Comparison of ENCODE assay signal across 8 cellular contexts in the genomic region with DNA sequence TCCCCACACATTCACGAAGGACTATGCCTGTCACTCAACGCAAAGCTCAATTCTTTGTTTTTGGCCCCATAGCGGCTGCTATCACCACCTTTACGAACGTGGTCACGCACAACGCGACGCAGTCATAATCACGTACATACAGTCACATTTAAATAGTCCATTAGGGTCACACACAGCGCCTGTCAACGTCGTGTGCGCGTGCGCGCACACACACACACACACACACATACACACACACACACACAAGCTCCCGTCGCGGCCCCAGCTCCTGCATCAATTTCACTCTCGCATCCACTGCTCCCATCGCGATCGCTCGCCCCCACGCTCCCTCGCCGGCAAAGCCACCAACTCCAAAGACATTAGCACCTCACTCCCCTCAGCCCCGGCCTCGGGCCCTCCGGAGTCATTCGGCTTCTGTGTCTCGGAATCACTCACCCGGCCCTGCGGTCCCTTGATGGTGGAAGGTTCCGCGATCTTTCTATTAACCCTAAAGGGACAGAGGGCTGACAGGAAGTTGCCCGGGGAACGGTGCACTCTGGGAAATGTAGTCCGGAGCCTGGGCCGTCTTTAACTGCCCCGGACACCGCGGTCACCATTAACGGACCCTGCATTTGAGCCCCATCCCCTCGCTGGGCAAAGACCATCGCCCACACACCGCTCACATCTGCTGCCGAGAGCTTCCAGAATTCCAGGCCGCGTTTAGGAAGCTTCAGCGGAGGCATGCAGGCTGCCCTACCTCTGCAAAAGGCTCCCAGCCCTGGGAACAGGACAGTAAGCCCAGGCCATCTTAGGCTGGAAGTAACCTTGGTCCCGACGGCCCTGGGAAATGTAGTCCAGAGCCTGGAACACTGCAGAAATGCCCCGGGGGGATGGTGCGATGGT.
DNase-seq lines count a peak whose midpoint lies in the region; ATAC-seq and TF ChIP-seq lines count a peak whose summit lies in the region.

A gene (minus strand): TSS at position 486 of the 882 bp plus-strand sequence. CDS start 12,768 bp downstream, outside the sequence.

- ATAC-seq in GM19035 (IDR thresholded peaks at IDR 0.05; ENCODE audit: unreplicated experiment) (peak; percentile 79), HG03354 (IDR thresholded peaks at IDR 0.05; ENCODE audit: poor library complexity, severe bottlenecking, unreplicated experiment) (peak; percentile 98)
- peak; percentile 93 for ATAC-seq in effector memory CD8-positive, alpha-beta T cell (replicated peaks)

- DNase-seq in AG10803 (ENCODE audit: low read depth) (peak; percentile 92), NCI-H69 (lab: John Stamatoyannopoulos, UW) (peak; percentile 95), medulla oblongata (ENCODE audit: extremely low spot score) (peak; percentile 94)
- DNase-seq in activated CD8-positive, alpha-beta memory T cell treated with anti-CD3 and anti-CD28 coated beads for 24 hours, result peak; percentile 93
- DNase-seq in effector memory CD8-positive, alpha-beta T cell, result peak; percentile 75 to 84 (median 77)
- peak; percentile 59 to 81 (median 71) for DNase-seq in stimulated activated CD4-positive, alpha-beta T cell treated with anti-CD3 and anti-CD28 coated beads, TNF-alpha, amount 100 ng/mL, for 48 hours (ENCODE audit: low read depth in 3 of 3)

- no peak for TF ChIP-seq CTCF in AG10803 (conservative IDR thresholded peaks at IDR 0.05; ENCODE audit: low read length)

- peaks cover 4 to 11% of the 10 kb centered on the region in 2 donors for H3K4me1 Mint-ChIP-seq in effector memory CD8-positive, alpha-beta T cell (ENCODE audit: low read depth in 2 of 2)

- H3K27ac Mint-ChIP-seq in effector memory CD8-positive, alpha-beta T cell, result no peak within 1 kb of the TSS

- peaks cover 11% of the 10 kb centered on the region for H3K36me3 Mint-ChIP-seq in effector memory CD8-positive, alpha-beta T cell (ENCODE audit: insufficient read depth)

- H3K27me3 Mint-ChIP-seq in effector memory CD8-positive, alpha-beta T cell, result no peaks in the 10 kb centered on the region

- H3K4me3 Mint-ChIP-seq in effector memory CD8-positive, alpha-beta T cell, result no peak within 1 kb of the TSS

- peak within 1 kb of the TSS; percentile 88 for H3K4me3 ChIP-seq in AG10803 (ENCODE audit: low read length)

- no peaks in the 10 kb centered on the region for H3K9me3 Mint-ChIP-seq in effector memory CD8-positive, alpha-beta T cell

Comparison
In these comparisons a context has a peak if more than half of its experiments do, and no peak if none do; other contexts are left out.
1. Peak in every context shown above with its lines: DNase-seq, ATAC-seq and H3K4me3 ChIP-seq.